Comparison of ENCODE assay signal across 19 cellular contexts in the genomic region with DNA sequence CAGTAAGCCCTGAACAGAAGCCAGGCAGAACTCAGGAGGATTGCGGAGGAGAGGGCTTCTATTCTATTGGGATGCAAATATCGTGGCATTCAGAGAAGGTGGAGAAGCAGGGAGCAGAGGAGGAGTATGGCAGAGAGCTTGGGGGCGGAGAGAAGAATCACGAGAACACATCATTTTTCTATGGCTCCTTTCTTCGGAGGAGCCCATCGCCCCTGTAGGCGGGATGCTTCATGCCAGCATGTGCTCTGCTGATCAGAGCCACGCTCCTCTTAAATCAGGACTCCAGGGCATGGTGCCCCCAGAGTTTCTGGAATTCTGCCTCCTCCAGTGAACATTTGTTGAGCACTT.
DNase-seq lines count a peak whose midpoint lies in the region; ATAC-seq and TF ChIP-seq lines count a peak whose summit lies in the region.
"Had no signal": no experiment of that assay in that cellular context is flagged by ENCODE, and none has a peak within 500 bp of the region (broad histone marks: within the 10 kb centered on the region; RNA-seq: fewer than 3 reads in every experiment).

No MANE protein-coding gene starts in this region.

- no peaks in the 10 kb centered on the region for H3K36me3 Mint-ChIP-seq in activated naive CD4-positive, alpha-beta T cell treated with anti-CD3 and anti-CD28 coated beads, Interleukin-2, amount 10 ng/mL, durations not matched to agents 7 days and 5 days
- peaks cover 2% of the 10 kb centered on the region for H3K36me3 Mint-ChIP-seq in chondrocyte (ENCODE audit: low read depth)
- H3K36me3 Mint-ChIP-seq: CD4-positive, CD25-positive, alpha-beta regulatory T cell; IgD-negative memory B cell had no signal

- H3K9me3 Mint-ChIP-seq in activated naive CD4-positive, alpha-beta T cell treated with anti-CD3 and anti-CD28 coated beads, Interleukin-2, amount 10 ng/mL, durations not matched to agents 7 days and 5 days: no peaks in the 10 kb centered on the region
- no peaks in the 10 kb centered on the region for H3K9me3 Mint-ChIP-seq in chondrocyte (ENCODE audit: low read depth)
- H3K9me3 Mint-ChIP-seq: GM23338 had no signal

- TF ChIP-seq CTCF in chondrocyte (IDR thresholded peaks at IDR 0.05): no peak

- peaks cover 66% of the 10 kb centered on the region for H3K27me3 Mint-ChIP-seq in activated naive CD4-positive, alpha-beta T cell treated with anti-CD3 and anti-CD28 coated beads, Interleukin-2, amount 10 ng/mL, durations not matched to agents 7 days and 5 days
- peaks cover 81% of the 10 kb centered on the region for H3K27me3 Mint-ChIP-seq in chondrocyte (ENCODE audit: low read depth)

- H3K4me1 Mint-ChIP-seq in activated naive CD4-positive, alpha-beta T cell treated with anti-CD3 and anti-CD28 coated beads, Interleukin-2, amount 10 ng/mL, durations not matched to agents 7 days and 5 days: no peaks in the 10 kb centered on the region
- H3K4me1 Mint-ChIP-seq in chondrocyte (ENCODE audit: low read depth): no peaks in the 10 kb centered on the region
- H3K4me1 Mint-ChIP-seq: CD4-positive, CD25-positive, alpha-beta regulatory T cell; IgD-negative memory B cell had no signal

- intact Hi-C loops in posterior vena cava (cut with DNase I): no loop called here

- no peak overlapping the region for H3K4me3 Mint-ChIP-seq in activated naive CD4-positive, alpha-beta T cell treated with anti-CD3 and anti-CD28 coated beads, Interleukin-2, amount 10 ng/mL, durations not matched to agents 7 days and 5 days
- H3K4me3 Mint-ChIP-seq in chondrocyte (ENCODE audit: unreplicated experiment): no peak overlapping the region
- H3K4me3 Mint-ChIP-seq: CD4-positive, CD25-positive, alpha-beta regulatory T cell; GM23338; IgD-negative memory B cell had no signal

- CTCF ChIA-PET in activated naive CD4-positive, alpha-beta T cell treated with anti-CD3 and anti-CD28 coated beads, Interleukin-2, amount 10 ng/mL, durations not matched to agents 7 days and 5 days (lab: Charles Lee): no interaction called here

- ATAC-seq in HG03460 (IDR thresholded peaks at IDR 0.05; ENCODE audit: unreplicated experiment): no peak
- ATAC-seq: GM23338, HCT116, Right ventricle myocardium inferior had no signal

- peak; percentile 8 for DNase-seq in activated naive CD4-positive, alpha-beta T cell treated with anti-CD3 and anti-CD28 coated beads, Interleukin-2, amount 10 ng/mL, durations not matched to agents 7 days and 5 days
- DNase-seq in activated naive CD4-positive, alpha-beta T cell (lab: John Stamatoyannopoulos, UW): no peak
- DNase-seq in chondrocyte (ENCODE audit: low spot score): peak; percentile 44
- DNase-seq in posterior vena cava (ENCODE audit: low spot score): peak; percentile 56
- no peak for DNase-seq in substantia nigra (lab: John Stamatoyannopoulos, UW)
- no peak for DNase-seq in SIG-M5 (lab: John Stamatoyannopoulos, UW)
- DNase-seq: CD4-positive, CD25-positive, alpha-beta regulatory T cell; MM.1S; NCI-H2029; NCI-H526 treated with DMSO at 0.1 percent for 48 hours; PC-9 had no signal

- no peak overlapping the region for H3K27ac Mint-ChIP-seq in activated naive CD4-positive, alpha-beta T cell treated with anti-CD3 and anti-CD28 coated beads, Interleukin-2, amount 10 ng/mL, durations not matched to agents 7 days and 5 days
- no peak overlapping the region for H3K27ac Mint-ChIP-seq in chondrocyte (ENCODE audit: unreplicated experiment)
- H3K27ac Mint-ChIP-seq: CD4-positive, CD25-positive, alpha-beta regulatory T cell; GM23338; IgD-negative memory B cell had no signal

- H3K27ac ChIP-seq in substantia nigra (ENCODE audit: low read depth, low read length, poor library complexity, severe bottlenecking): no peak overlapping the region
- H3K27ac ChIP-seq: HL-60, KMS-11, PC-9, SJSA1 had no signal

Comparison
In these comparisons a context has a peak if more than half of its experiments do, and no peak if none do; other contexts are left out.
1. DNase-seq: peak in activated naive CD4-positive, alpha-beta T cell treated with anti-CD3 and anti-CD28 coated beads, Interleukin-2, amount 10 ng/mL, durations not matched to agents 7 days and 5 days (single experiment), chondrocyte (single experiment) and posterior vena cava (single experiment); none in activated naive CD4-positive, alpha-beta T cell (0 of 4), substantia nigra (0 of 49) and SIG-M5 (single experiment).